In the genomic region with DNA sequence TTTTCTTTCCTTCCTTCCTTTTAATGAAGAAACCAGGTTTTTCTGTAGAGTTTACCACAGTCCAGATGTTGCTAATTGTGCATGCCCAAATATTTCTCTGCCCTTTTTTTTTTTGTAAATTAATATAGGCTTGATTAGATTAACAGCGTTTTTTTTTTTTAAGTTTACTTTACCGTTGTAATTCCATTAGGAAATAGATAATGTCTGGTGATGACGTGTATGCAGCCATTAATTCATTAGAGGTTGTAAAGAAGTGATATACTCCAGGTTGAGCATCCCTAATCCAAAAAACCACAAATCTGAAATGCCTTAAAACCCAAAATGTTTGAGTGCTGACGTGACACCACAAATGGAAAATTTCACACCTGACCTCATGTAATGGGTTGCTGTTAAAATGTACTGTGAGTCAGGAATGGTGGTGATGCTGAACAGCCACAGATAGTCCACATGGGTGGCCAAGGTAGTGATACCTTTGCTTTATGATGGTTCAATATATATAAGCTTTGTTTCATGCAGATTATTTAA, we compare ENCODE assay signal across 1 cellular context.
TF ChIP-seq lines count a peak whose summit lies in the region.

No MANE protein-coding gene starts in this region.

TF ChIP-seq in HepG2, 621 proteins besides CTCF, POLR2A, EP300 and RAD21:
- TF ChIP-seq, protein P1, sequence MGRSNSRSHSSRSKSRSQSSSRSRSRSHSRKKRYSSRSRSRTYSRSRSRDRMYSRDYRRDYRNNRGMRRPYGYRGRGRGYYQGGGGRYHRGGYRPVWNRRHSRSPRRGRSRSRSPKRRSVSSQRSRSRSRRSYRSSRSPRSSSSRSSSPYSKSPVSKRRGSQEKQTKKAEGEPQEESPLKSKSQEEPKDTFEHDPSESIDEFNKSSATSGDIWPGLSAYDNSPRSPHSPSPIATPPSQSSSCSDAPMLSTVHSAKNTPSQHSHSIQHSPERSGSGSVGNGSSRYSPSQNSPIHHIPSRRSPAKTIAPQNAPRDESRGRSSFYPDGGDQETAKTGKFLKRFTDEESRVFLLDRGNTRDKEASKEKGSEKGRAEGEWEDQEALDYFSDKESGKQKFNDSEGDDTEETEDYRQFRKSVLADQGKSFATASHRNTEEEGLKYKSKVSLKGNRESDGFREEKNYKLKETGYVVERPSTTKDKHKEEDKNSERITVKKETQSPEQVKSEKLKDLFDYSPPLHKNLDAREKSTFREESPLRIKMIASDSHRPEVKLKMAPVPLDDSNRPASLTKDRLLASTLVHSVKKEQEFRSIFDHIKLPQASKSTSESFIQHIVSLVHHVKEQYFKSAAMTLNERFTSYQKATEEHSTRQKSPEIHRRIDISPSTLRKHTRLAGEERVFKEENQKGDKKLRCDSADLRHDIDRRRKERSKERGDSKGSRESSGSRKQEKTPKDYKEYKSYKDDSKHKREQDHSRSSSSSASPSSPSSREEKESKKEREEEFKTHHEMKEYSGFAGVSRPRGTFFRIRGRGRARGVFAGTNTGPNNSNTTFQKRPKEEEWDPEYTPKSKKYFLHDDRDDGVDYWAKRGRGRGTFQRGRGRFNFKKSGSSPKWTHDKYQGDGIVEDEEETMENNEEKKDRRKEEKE (IDR thresholded peaks at IDR 0.05): no peak
